In the genomic region with DNA sequence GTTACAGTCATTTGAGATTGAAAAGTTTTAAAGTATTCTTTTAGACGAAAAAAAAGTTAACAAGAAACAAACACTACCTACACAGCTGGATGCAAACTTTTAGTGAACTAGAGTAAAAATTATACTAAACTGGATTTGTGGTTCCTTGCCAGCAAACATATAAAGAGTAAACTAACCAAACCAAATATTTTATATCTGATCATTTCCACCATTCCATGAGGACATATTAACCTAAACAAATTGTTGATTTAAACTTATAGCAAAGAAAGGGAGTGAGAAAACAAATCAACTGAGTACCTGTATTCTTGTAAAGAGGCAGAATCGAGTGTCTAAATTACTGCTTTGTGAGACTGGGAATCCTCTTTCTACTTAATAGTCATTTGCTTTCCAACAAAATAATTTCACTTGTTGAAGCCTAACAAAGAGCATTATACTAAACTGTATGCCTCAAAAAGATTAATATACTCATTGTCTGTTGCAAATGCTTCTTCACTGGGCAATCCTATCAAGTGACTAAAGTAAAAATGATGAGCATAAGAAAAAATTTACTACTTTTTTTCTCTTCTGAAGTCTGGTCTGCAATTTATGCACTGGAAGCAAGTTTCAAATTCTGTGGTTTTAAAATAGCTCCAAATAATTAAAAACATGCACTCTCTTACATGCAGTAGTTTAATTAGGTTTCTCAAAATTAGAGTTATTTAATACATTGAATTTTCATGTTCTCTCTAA, we compare ENCODE assay signal across 20 cellular contexts. TPM values are rescaled to one million over a fixed set of nuclear protein-coding genes. Genes with fewer than 3 reads are reported as not detected.
DNase-seq lines count a peak whose midpoint lies in the region; ATAC-seq and TF ChIP-seq lines count a peak whose summit lies in the region.
"Had no signal": no experiment of that assay in that cellular context is flagged by ENCODE, and none has a peak within 500 bp of the region (broad histone marks: within the 10 kb centered on the region; RNA-seq: fewer than 3 reads in every experiment).

No MANE protein-coding gene starts in this region.

- intact Hi-C loops in CD8-positive, alpha-beta T cell (cut with DNase I, micrococcal nuclease), result loop anchor here in 1 of 2 experiments (10.0 kb wide), 1 partner anchor 75 kb away; the partner anchor contains the start of gene ULK2
- intact Hi-C loops in naive thymus-derived CD4-positive, alpha-beta T cell (cut with micrococcal nuclease), result no loop called here

- no peak overlapping the region for H3K9ac ChIP-seq in KMS-11

- POLR2A ChIA-PET in CD8-positive, alpha-beta T cell (lab: Charles Lee), result no interaction called here
- POLR2A ChIA-PET in naive thymus-derived CD4-positive, alpha-beta T cell (lab: Charles Lee), result interaction anchor here (0.5 to 1.4 kb wide), 2 partner anchors 28 to 63 kb away, joined by 3 to 4 read pairs; no protein-coding TSS in a partner anchor
- POLR2A ChIA-PET in HEK293T (lab: Yijun Ruan, JAX), result no interaction called here

- H2AFZ ChIP-seq in KMS-11 (ENCODE audit: low read depth), result no peak overlapping the region

- H3K4me3 ChIP-seq in CD8-positive, alpha-beta T cell (ENCODE audit: low read depth, low read length), result no peak overlapping the region
- H3K4me3 ChIP-seq in KMS-11 (IDR thresholded peaks at IDR 0.05; ENCODE audit: insufficient read depth, low read depth, low read length), result no peak overlapping the region
- no peak overlapping the region for H3K4me3 ChIP-seq in naive thymus-derived CD4-positive, alpha-beta T cell (ENCODE audit: low read length)
- H3K4me3 ChIP-seq: esophagus squamous epithelium had no signal

- no peak overlapping the region for H3K4me3 Mint-ChIP-seq in CD8-positive, alpha-beta T cell
- no peak overlapping the region for H3K4me3 Mint-ChIP-seq in naive thymus-derived CD4-positive, alpha-beta T cell
- H3K4me3 Mint-ChIP-seq: immature natural killer cell, naive B cell had no signal

- no peaks in the 10 kb centered on the region for H3K27me3 ChIP-seq in CD8-positive, alpha-beta T cell (ENCODE audit: insufficient read depth, low read length)
- H3K27me3 ChIP-seq in KMS-11 (ENCODE audit: insufficient read depth, low read depth), result no peaks in the 10 kb centered on the region
- no peaks in the 10 kb centered on the region for H3K27me3 ChIP-seq in naive thymus-derived CD4-positive, alpha-beta T cell (ENCODE audit: control insufficient read depth in 2 of 2, insufficient read depth in 2 of 2, low read length in 2 of 2)
- H3K27me3 ChIP-seq: esophagus squamous epithelium had no signal

- CTCF ChIA-PET in CD8-positive, alpha-beta T cell (lab: Charles Lee), result interaction anchor here (1.0 kb wide), 1 partner anchor 73 kb away, joined by 5 read pairs; the partner anchor contains the start of gene ULK2
- CTCF ChIA-PET in naive thymus-derived CD4-positive, alpha-beta T cell (lab: Charles Lee), result no interaction called here
- CTCF ChIA-PET in HEK293T (lab: Yijun Ruan, JAX), result no interaction called here

- peaks cover 79% of the 10 kb centered on the region for H3K36me3 Mint-ChIP-seq in CD8-positive, alpha-beta T cell
- peaks cover 10 to 37% (median 12%) of the 10 kb centered on the region in 5 donors for H3K36me3 Mint-ChIP-seq in naive thymus-derived CD4-positive, alpha-beta T cell

- no peaks in the 10 kb centered on the region for H4K20me1 ChIP-seq in KMS-11 (ENCODE audit: insufficient read depth)

- TF ChIP-seq CTCF in CD8-positive, alpha-beta T cell (IDR thresholded peaks at IDR 0.05), result no peak
- no peak for TF ChIP-seq CTCF in KMS-11 (conservative IDR thresholded peaks at IDR 0.05; ENCODE audit: low read depth, low read length)

- H3K4me2 ChIP-seq in KMS-11, result peak overlapping the region; percentile 60

- peak overlapping the region; percentile 42 for H3K27ac Mint-ChIP-seq in CD8-positive, alpha-beta T cell
- H3K27ac Mint-ChIP-seq in naive thymus-derived CD4-positive, alpha-beta T cell, result peak overlapping the region in 6 of 9 donors; percentile 14 to 78 (median 61)

- H3K4me1 Mint-ChIP-seq in CD8-positive, alpha-beta T cell (ENCODE audit: low read depth), result peaks cover 33% of the 10 kb centered on the region
- H3K4me1 Mint-ChIP-seq in naive thymus-derived CD4-positive, alpha-beta T cell, result peaks cover 14 to 46% (median 39%) of the 10 kb centered on the region in 7 donors

- no peaks in the 10 kb centered on the region; the same call in 1 of the 2 replicates for H3K79me2 ChIP-seq in KMS-11 (ENCODE audit: insufficient read depth, low read depth)

- H3K27me3 Mint-ChIP-seq in CD8-positive, alpha-beta T cell (ENCODE audit: low read depth), result no peaks in the 10 kb centered on the region
- no peaks in the 10 kb centered on the region for H3K27me3 Mint-ChIP-seq in naive thymus-derived CD4-positive, alpha-beta T cell
- H3K27me3 Mint-ChIP-seq: naive B cell had no signal

- H3K9me3 ChIP-seq in CD8-positive, alpha-beta T cell (ENCODE audit: low read length), result no peaks in the 10 kb centered on the region
- no peaks in the 10 kb centered on the region for H3K9me3 ChIP-seq in naive thymus-derived CD4-positive, alpha-beta T cell (ENCODE audit: control insufficient read depth in 2 of 3, low read length in 3 of 3)
- H3K9me3 ChIP-seq: esophagus squamous epithelium had no signal

- H3K9me3 Mint-ChIP-seq in CD8-positive, alpha-beta T cell, result no peaks in the 10 kb centered on the region
- no peaks in the 10 kb centered on the region for H3K9me3 Mint-ChIP-seq in naive thymus-derived CD4-positive, alpha-beta T cell
- H3K9me3 Mint-ChIP-seq: activated naive CD4-positive, alpha-beta T cell treated with anti-CD3 and anti-CD28 coated beads, Interleukin-2, amount 50 U/mL, for 72 hours; immature natural killer cell; naive B cell had no signal

- no peak overlapping the region for H3K27ac ChIP-seq in CD8-positive, alpha-beta T cell (ENCODE audit: low read depth, low read length)
- H3K27ac ChIP-seq in KMS-11 (peak overlapping the region; percentile 42; the same call in 1 of the 2 replicates), cingulate gyrus (ENCODE audit: low read depth, low read length) (peak overlapping the region; percentile 58)
- no peak overlapping the region for H3K27ac ChIP-seq in naive thymus-derived CD4-positive, alpha-beta T cell (ENCODE audit: low read depth, low read length)
- H3K27ac ChIP-seq: esophagus squamous epithelium had no signal

- no peak for ATAC-seq in CD8-positive, alpha-beta T cell
- no peak for ATAC-seq in naive thymus-derived CD4-positive, alpha-beta T cell
- ATAC-seq: activated naive CD4-positive, alpha-beta T cell treated with anti-CD3 and anti-CD28 coated beads, Interleukin-2, amount 50 U/mL, for 72 hours; HCT116 had no signal

- peaks cover 4% of the 10 kb centered on the region for H3K4me1 ChIP-seq in CD8-positive, alpha-beta T cell (ENCODE audit: insufficient read depth, low read length)
- H3K4me1 ChIP-seq in KMS-11 (ENCODE audit: low read depth, poor library complexity, severe bottlenecking), result peaks cover 51% of the 10 kb centered on the region
- H3K4me1 ChIP-seq in naive thymus-derived CD4-positive, alpha-beta T cell (ENCODE audit: control insufficient read depth in 2 of 2, insufficient read depth in 2 of 2, low read length in 2 of 2), result no peaks in the 10 kb centered on the region
- H3K4me1 ChIP-seq: esophagus squamous epithelium had no signal

- H3K36me3 ChIP-seq in CD8-positive, alpha-beta T cell (ENCODE audit: insufficient read depth, low read length), result peaks cover 34% of the 10 kb centered on the region
- H3K36me3 ChIP-seq in KMS-11 (ENCODE audit: insufficient read depth), result no peaks in the 10 kb centered on the region
- peaks cover 4 to 51% (median 27%) of the 10 kb centered on the region in 3 experiments for H3K36me3 ChIP-seq in naive thymus-derived CD4-positive, alpha-beta T cell (ENCODE audit: control insufficient read depth in 2 of 3, insufficient read depth in 3 of 3, low read length in 3 of 3)

- no peak for DNase-seq in CD8-positive, alpha-beta T cell
- DNase-seq in naive thymus-derived CD4-positive, alpha-beta T cell, result no peak
- no peak for DNase-seq in stimulated activated naive CD4-positive, alpha-beta T cell treated with Interleukin-2 at 50 U/mL for 16 hours (lab: John Stamatoyannopoulos, UW)
- no peak for DNase-seq in NCI-H226
- no peak for DNase-seq in HEK293T (ENCODE audit: extremely low spot score)
- DNase-seq in NCI-H1105 treated with DMSO at 0.1 percent for 48 hours (lab: John Stamatoyannopoulos, UW), result no peak
- DNase-seq: activated CD4-positive, alpha-beta T cell treated with anti-CD3 and anti-CD28 coated beads for 48 hours; Calu3; esophagus squamous epithelium; head of caudate nucleus; immature natural killer cell; KG1; naive B cell; NCI-H1092 treated with DMSO at 0.1 percent for 48 hours; NCI-H774; stimulated activated CD8-positive, alpha-beta memory T cell treated with anti-CD3 and anti-CD28 coated beads, Interleukin-4, amount 100 ng/mL, for 48 hours had no signal

TF ChIP-seq in HEK293T, 16 proteins besides CTCF, POLR2A, EP300 and RAD21:
- TF ChIP-seq ARNT (IDR thresholded peaks at IDR 0.05) (no peak), ZNF384 (IDR thresholded peaks at IDR 0.05) (no peak), NFRKB (IDR thresholded peaks at IDR 0.05) (no peak), LEF1 (IDR thresholded peaks at IDR 0.05; ENCODE audit: borderline replicate concordance) (no peak), TARDBP (IDR thresholded peaks at IDR 0.05) (no peak), L3MBTL2 (conservative IDR thresholded peaks at IDR 0.05) (no peak), ELF4 (IDR thresholded peaks at IDR 0.05) (no peak), FOXA1 (IDR thresholded peaks at IDR 0.05) (no peak), FOXM1 (IDR thresholded peaks at IDR 0.05; ENCODE audit: borderline replicate concordance) (no peak), BHLHE40 (IDR thresholded peaks at IDR 0.05; ENCODE audit: borderline replicate concordance) (no peak), SP1 (IDR thresholded peaks at IDR 0.05) (no peak), HDGF (IDR thresholded peaks at IDR 0.05; ENCODE audit: borderline replicate concordance) (no peak), FOXK2 (IDR thresholded peaks at IDR 0.05) (no peak), SUZ12 (IDR thresholded peaks at IDR 0.05) (no peak), CTBP1 (IDR thresholded peaks at IDR 0.05; ENCODE audit: borderline replicate concordance) (no peak)
- TF ChIP-seq, protein P1, sequence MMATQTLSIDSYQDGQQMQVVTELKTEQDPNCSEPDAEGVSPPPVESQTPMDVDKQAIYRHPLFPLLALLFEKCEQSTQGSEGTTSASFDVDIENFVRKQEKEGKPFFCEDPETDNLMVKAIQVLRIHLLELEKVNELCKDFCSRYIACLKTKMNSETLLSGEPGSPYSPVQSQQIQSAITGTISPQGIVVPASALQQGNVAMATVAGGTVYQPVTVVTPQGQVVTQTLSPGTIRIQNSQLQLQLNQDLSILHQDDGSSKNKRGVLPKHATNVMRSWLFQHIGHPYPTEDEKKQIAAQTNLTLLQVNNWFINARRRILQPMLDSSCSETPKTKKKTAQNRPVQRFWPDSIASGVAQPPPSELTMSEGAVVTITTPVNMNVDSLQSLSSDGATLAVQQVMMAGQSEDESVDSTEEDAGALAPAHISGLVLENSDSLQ (IDR thresholded peaks at IDR 0.05), result no peak

RNA-seq across cellular contexts. Expression of gene AKAP10, which starts 37.5 kb away (rescaled TPM):
- total RNA-seq in CD8-positive, alpha-beta T cell, result 10 to 100 TPM; 21.5 to 29.6 TPM
- total RNA-seq in naive thymus-derived CD4-positive, alpha-beta T cell, result 10 to 100 TPM; 40.5 to 69.0 (median 51.0) TPM
- 10 to 100 TPM; 17.0 to 34.2 TPM for polyA plus RNA-seq in naive thymus-derived CD4-positive, alpha-beta T cell

Comparison
In these comparisons a context has a peak if more than half of its experiments do, and no peak if none do; other contexts are left out.
1. H3K27ac ChIP-seq: peak in KMS-11 (single experiment) and cingulate gyrus (single experiment); none in CD8-positive, alpha-beta T cell (single experiment) and naive thymus-derived CD4-positive, alpha-beta T cell (single experiment).